Comparison of ENCODE assay signal across 1 cellular context in the genomic region with DNA sequence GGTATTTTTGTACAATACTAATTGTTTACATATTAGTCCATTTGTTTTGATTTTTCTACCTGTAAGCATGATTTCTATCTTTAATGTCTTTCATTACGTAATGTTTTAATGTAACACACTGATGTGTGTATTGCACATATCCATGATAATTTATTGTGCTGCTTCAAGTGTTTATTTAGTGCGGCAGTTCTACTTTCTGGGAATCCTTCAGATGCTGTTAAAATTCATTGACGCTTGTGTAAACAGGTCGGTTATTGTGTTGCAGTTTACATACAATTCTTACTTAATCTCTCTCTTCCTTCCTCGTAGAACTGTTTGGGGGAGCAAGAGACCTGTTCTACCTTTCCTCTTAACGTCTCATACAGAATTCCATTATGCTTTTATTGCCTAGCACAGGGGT.
TF ChIP-seq lines count a peak whose summit lies in the region.

No MANE protein-coding gene starts in this region.

TF ChIP-seq in K562, 482 proteins besides CTCF, POLR2A, EP300 and RAD21:
- no peak for TF ChIP-seq CEBPG (CRISPR knock-in tag; IDR thresholded peaks at IDR 0.05)
- peak in 1 of 2 experiments; percentile 27; a peak in 1 of 4 replicates for TF ChIP-seq CEBPG (tag; conservative IDR thresholded peaks at IDR 0.05 in 1 of 2, IDR thresholded peaks at IDR 0.05 in 1 of 2)
- no peak for TF ChIP-seq ZKSCAN1 (IDR thresholded peaks at IDR 0.05; ENCODE audit: low read depth, low read length)
- 0 out of 2 replicates have a peak, but pooled peaks have one; percentile 65 for TF ChIP-seq CEBPB (tag; IDR thresholded peaks at IDR 0.05)
